ENCODE assay signal across 1 cellular context in genomic region chr2:72934683-72935610, GRCh38.
A peak's percentile ranks its signal among the peaks of the same experiment; 100 is the strongest.
TF ChIP-seq lines count a peak whose summit lies in the region.

No MANE protein-coding gene starts in this region.

TF ChIP-seq in HepG2, 621 proteins besides CTCF, POLR2A, EP300 and RAD21 (continued from another document):
- TF ChIP-seq GPBP1L1 (CRISPR knock-in tag; IDR thresholded peaks at IDR 0.05) (no peak), GABPA (IDR thresholded peaks at IDR 0.05; ENCODE audit: low read depth, low read length) (no peak), GABPA (CRISPR knock-in tag; IDR thresholded peaks at IDR 0.05; ENCODE audit: low read depth) (peak; percentile 68), HMGXB4 (CRISPR knock-in tag; IDR thresholded peaks at IDR 0.05; ENCODE audit: borderline replicate concordance in 1 of 2, low read depth in 1 of 2) (peak in 1 of 2 experiments; percentile 61; a peak in 1 of 4 replicates), ATF4 (CRISPR knock-in tag; IDR thresholded peaks at IDR 0.05) (no peak), ZNF224 (CRISPR knock-in tag; IDR thresholded peaks at IDR 0.05) (no peak), ZNF280B (CRISPR knock-in tag; IDR thresholded peaks at IDR 0.05; ENCODE audit: borderline replicate concordance) (0 out of 2 replicates have a peak, but pooled peaks have one; percentile 48), HNRNPUL1 (IDR thresholded peaks at IDR 0.05; ENCODE audit: low read depth, low read length) (no peak), MLLT10 (CRISPR knock-in tag; IDR thresholded peaks at IDR 0.05) (no peak), ZNF281 (CRISPR knock-in tag; IDR thresholded peaks at IDR 0.05; ENCODE audit: borderline replicate concordance) (no peak), CERS6 (CRISPR knock-in tag; IDR thresholded peaks at IDR 0.05) (no peak), RARA (CRISPR knock-in tag; IDR thresholded peaks at IDR 0.05) (no peak), NFIB (CRISPR knock-in tag; IDR thresholded peaks at IDR 0.05; ENCODE audit: borderline replicate concordance) (0 out of 2 replicates have a peak, but pooled peaks have one; percentile 54), ZSCAN31 (CRISPR knock-in tag; IDR thresholded peaks at IDR 0.05; ENCODE audit: low read depth) (no peak), ZMYM4 (CRISPR knock-in tag; IDR thresholded peaks at IDR 0.05) (peak; percentile 44; the same call in 1 of the 2 replicates), HNF4A (CRISPR knock-in tag; IDR thresholded peaks at IDR 0.05) (peak; percentile 32; the same call in 1 of the 2 replicates), CC2D1A (CRISPR knock-in tag; IDR thresholded peaks at IDR 0.05) (no peak), MXD4 (CRISPR knock-in tag; IDR thresholded peaks at IDR 0.05) (no peak), SMARCC2 (IDR thresholded peaks at IDR 0.05) (no peak), SPEN (CRISPR knock-in tag; IDR thresholded peaks at IDR 0.05; ENCODE audit: low read depth) (peak; percentile 50; the same call in 1 of the 2 replicates), ZNF761 (CRISPR knock-in tag; conservative IDR thresholded peaks at IDR 0.05) (no peak), KDM2A (CRISPR knock-in tag; IDR thresholded peaks at IDR 0.05; ENCODE audit: borderline replicate concordance, low read depth) (peak; percentile 70), ZNF563 (CRISPR knock-in tag; IDR thresholded peaks at IDR 0.05) (no peak), CBX1 (IDR thresholded peaks at IDR 0.05; ENCODE audit: low read depth) (peak; percentile 38), KLF13 (CRISPR knock-in tag; IDR thresholded peaks at IDR 0.05) (no peak), SOX13 (IDR thresholded peaks at IDR 0.05) (no peak), SOX13 (CRISPR knock-in tag; conservative IDR thresholded peaks at IDR 0.05 in 1 of 2, IDR thresholded peaks at IDR 0.05 in 1 of 2) (peak in 1 of 2 experiments; percentile 9; a peak in 1 of 4 replicates), XBP1 (CRISPR knock-in tag; IDR thresholded peaks at IDR 0.05) (no peak), SMAD1 (CRISPR knock-in tag; IDR thresholded peaks at IDR 0.05; ENCODE audit: borderline replicate concordance, low read depth) (0 out of 2 replicates have a peak, but pooled peaks have one; percentile 21)
- TF ChIP-seq, protein P1, sequence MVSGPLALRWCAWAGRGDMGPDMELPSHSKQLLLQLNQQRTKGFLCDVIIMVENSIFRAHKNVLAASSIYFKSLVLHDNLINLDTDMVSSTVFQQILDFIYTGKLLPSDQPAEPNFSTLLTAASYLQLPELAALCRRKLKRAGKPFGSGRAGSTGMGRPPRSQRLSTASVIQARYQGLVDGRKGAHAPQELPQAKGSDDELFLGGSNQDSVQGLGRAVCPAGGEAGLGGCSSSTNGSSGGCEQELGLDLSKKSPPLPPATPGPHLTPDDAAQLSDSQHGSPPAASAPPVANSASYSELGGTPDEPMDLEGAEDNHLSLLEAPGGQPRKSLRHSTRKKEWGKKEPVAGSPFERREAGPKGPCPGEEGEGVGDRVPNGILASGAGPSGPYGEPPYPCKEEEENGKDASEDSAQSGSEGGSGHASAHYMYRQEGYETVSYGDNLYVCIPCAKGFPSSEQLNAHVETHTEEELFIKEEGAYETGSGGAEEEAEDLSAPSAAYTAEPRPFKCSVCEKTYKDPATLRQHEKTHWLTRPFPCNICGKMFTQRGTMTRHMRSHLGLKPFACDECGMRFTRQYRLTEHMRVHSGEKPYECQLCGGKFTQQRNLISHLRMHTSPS (CRISPR knock-in tag; IDR thresholded peaks at IDR 0.05; ENCODE audit: low read depth) = no peak
- TF ChIP-seq, protein P2, sequence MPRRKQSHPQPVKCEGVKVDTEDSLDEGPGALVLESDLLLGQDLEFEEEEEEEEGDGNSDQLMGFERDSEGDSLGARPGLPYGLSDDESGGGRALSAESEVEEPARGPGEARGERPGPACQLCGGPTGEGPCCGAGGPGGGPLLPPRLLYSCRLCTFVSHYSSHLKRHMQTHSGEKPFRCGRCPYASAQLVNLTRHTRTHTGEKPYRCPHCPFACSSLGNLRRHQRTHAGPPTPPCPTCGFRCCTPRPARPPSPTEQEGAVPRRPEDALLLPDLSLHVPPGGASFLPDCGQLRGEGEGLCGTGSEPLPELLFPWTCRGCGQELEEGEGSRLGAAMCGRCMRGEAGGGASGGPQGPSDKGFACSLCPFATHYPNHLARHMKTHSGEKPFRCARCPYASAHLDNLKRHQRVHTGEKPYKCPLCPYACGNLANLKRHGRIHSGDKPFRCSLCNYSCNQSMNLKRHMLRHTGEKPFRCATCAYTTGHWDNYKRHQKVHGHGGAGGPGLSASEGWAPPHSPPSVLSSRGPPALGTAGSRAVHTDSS (CRISPR knock-in tag; conservative IDR thresholded peaks at IDR 0.05) = no peak
- TF ChIP-seq, protein P3, sequence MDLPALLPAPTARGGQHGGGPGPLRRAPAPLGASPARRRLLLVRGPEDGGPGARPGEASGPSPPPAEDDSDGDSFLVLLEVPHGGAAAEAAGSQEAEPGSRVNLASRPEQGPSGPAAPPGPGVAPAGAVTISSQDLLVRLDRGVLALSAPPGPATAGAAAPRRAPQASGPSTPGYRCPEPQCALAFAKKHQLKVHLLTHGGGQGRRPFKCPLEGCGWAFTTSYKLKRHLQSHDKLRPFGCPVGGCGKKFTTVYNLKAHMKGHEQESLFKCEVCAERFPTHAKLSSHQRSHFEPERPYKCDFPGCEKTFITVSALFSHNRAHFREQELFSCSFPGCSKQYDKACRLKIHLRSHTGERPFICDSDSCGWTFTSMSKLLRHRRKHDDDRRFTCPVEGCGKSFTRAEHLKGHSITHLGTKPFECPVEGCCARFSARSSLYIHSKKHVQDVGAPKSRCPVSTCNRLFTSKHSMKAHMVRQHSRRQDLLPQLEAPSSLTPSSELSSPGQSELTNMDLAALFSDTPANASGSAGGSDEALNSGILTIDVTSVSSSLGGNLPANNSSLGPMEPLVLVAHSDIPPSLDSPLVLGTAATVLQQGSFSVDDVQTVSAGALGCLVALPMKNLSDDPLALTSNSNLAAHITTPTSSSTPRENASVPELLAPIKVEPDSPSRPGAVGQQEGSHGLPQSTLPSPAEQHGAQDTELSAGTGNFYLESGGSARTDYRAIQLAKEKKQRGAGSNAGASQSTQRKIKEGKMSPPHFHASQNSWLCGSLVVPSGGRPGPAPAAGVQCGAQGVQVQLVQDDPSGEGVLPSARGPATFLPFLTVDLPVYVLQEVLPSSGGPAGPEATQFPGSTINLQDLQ (CRISPR knock-in tag; IDR thresholded peaks at IDR 0.05) = no peak
- TF ChIP-seq, protein P4, sequence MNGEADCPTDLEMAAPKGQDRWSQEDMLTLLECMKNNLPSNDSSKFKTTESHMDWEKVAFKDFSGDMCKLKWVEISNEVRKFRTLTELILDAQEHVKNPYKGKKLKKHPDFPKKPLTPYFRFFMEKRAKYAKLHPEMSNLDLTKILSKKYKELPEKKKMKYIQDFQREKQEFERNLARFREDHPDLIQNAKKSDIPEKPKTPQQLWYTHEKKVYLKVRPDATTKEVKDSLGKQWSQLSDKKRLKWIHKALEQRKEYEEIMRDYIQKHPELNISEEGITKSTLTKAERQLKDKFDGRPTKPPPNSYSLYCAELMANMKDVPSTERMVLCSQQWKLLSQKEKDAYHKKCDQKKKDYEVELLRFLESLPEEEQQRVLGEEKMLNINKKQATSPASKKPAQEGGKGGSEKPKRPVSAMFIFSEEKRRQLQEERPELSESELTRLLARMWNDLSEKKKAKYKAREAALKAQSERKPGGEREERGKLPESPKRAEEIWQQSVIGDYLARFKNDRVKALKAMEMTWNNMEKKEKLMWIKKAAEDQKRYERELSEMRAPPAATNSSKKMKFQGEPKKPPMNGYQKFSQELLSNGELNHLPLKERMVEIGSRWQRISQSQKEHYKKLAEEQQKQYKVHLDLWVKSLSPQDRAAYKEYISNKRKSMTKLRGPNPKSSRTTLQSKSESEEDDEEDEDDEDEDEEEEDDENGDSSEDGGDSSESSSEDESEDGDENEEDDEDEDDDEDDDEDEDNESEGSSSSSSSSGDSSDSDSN (CRISPR knock-in tag; IDR thresholded peaks at IDR 0.05) = peak; percentile 33; the same call in 1 of the 2 replicates
